In genomic region chr10:42937649-42938180, GRCh38 we compare ENCODE assay signal across 25 cellular contexts.
DNase-seq lines count a peak whose midpoint lies in the region; ATAC-seq, FAIRE-seq and TF ChIP-seq lines count a peak whose summit lies in the region.
"Had no signal": no experiment of that assay in that cellular context is flagged by ENCODE, and none has a peak within 500 bp of the region (broad histone marks: within the 10 kb centered on the region; RNA-seq: fewer than 3 reads in every experiment).

No MANE protein-coding gene starts in this region.

- H3K27ac Mint-ChIP-seq in natural killer cell treated with Interleukin-12 subunit alpha and Interleukin-12 subunit beta and Interleukin-15 and Interleukin-18, amount 100 ng/mL, for 72 hours = no peak overlapping the region
- H3K27ac Mint-ChIP-seq in natural killer cell = no peak overlapping the region
- H3K27ac Mint-ChIP-seq: CD4-positive, alpha-beta T cell had no signal

- no peaks in the 10 kb centered on the region for H3K36me3 ChIP-seq in mucosa of descending colon (ENCODE audit: low read depth)
- H3K36me3 ChIP-seq: BLaER1 had no signal

- peaks cover 23 to 28% of the 10 kb centered on the region in 2 donors for H3K27me3 Mint-ChIP-seq in natural killer cell treated with Interleukin-12 subunit alpha and Interleukin-12 subunit beta and Interleukin-15 and Interleukin-18, amount 100 ng/mL, for 72 hours
- peaks cover 21 to 27% of the 10 kb centered on the region in 2 donors for H3K27me3 Mint-ChIP-seq in natural killer cell (ENCODE audit: low read depth in 2 of 2)

- H3K9me3 Mint-ChIP-seq in natural killer cell treated with Interleukin-12 subunit alpha and Interleukin-12 subunit beta and Interleukin-15 and Interleukin-18, amount 100 ng/mL, for 72 hours = no peaks in the 10 kb centered on the region
- H3K9me3 Mint-ChIP-seq in natural killer cell = no peaks in the 10 kb centered on the region
- H3K9me3 Mint-ChIP-seq: CD4-positive, alpha-beta T cell had no signal

- no peaks in the 10 kb centered on the region for H3K9me3 ChIP-seq in mucosa of descending colon
- H3K9me3 ChIP-seq: BLaER1 had no signal

- H3K4me1 Mint-ChIP-seq in natural killer cell treated with Interleukin-12 subunit alpha and Interleukin-12 subunit beta and Interleukin-15 and Interleukin-18, amount 100 ng/mL, for 72 hours (ENCODE audit: low read depth in 2 of 2) = peaks cover 0 to 6% of the 10 kb centered on the region in 2 donors
- peaks cover 6 to 19% of the 10 kb centered on the region in 2 donors for H3K4me1 Mint-ChIP-seq in natural killer cell

- TF ChIP-seq CTCF in natural killer cell (IDR thresholded peaks at IDR 0.05) = no peak
- no peak for TF ChIP-seq CTCF in mucosa of descending colon (IDR thresholded peaks at IDR 0.05)

- DNase-seq in DMS53 (lab: John Stamatoyannopoulos, UW) = peak; percentile 25
- DNase-seq in DMS53 treated with DMSO at 0.1 percent for 48 hours (lab: John Stamatoyannopoulos, UW; ENCODE audit: unreplicated experiment) = no peak
- peak; percentile 12 for DNase-seq in natural killer cell treated with Interleukin-12 subunit alpha and Interleukin-12 subunit beta and Interleukin-15 and Interleukin-18, amount 100 ng/mL, for 72 hours (ENCODE audit: low spot score)
- DNase-seq in natural killer cell = no peak
- DNase-seq in mucosa of descending colon = peak in 1 of 3 donors; percentile 8
- DNase-seq in urothelium cell line (ENCODE audit: low spot score) = no peak
- no peak for DNase-seq in cerebellum (ENCODE audit: low spot score)
- DNase-seq in OCI-M1 (lab: John Stamatoyannopoulos, UW) = no peak
- DNase-seq: ACHN; CD4-positive, alpha-beta T cell; DMS153; GDM1; GOT3; KG1; NCI-H1092 treated with DMSO at 0.1 percent for 48 hours; NCI-H1694; NCI-H2081; NCI-H2171; NCI-H345; NCI-H526; NK-92 treated with Interleukin-12 subunit alpha and Interleukin-12 subunit beta, amount 100 ng/mL, for 24 hours had no signal

- ATAC-seq in natural killer cell treated with Interleukin-12 subunit alpha and Interleukin-12 subunit beta and Interleukin-15 and Interleukin-18, amount 100 ng/mL, for 72 hours = no peak
- ATAC-seq in natural killer cell (no peak), mucosa of descending colon (peak; percentile 10)
- ATAC-seq: HCT116 had no signal

- H3K36me3 Mint-ChIP-seq in natural killer cell treated with Interleukin-12 subunit alpha and Interleukin-12 subunit beta and Interleukin-15 and Interleukin-18, amount 100 ng/mL, for 72 hours = no peaks in the 10 kb centered on the region
- no peaks in the 10 kb centered on the region for H3K36me3 Mint-ChIP-seq in natural killer cell

- peaks cover 11% of the 10 kb centered on the region for H3K4me1 ChIP-seq in mucosa of descending colon (ENCODE audit: low read depth)

- intact Hi-C loops in natural killer cell (cut with micrococcal nuclease) (no loop called here), mucosa of descending colon (cut with DNase I, micrococcal nuclease) (no loop called here)

- H3K4me3 ChIP-seq in mucosa of descending colon = no peak overlapping the region
- H3K4me3 ChIP-seq: BLaER1 had no signal

- H3K4me3 Mint-ChIP-seq in natural killer cell treated with Interleukin-12 subunit alpha and Interleukin-12 subunit beta and Interleukin-15 and Interleukin-18, amount 100 ng/mL, for 72 hours = no peak overlapping the region
- no peak overlapping the region for H3K4me3 Mint-ChIP-seq in natural killer cell
- H3K4me3 Mint-ChIP-seq: CD4-positive, alpha-beta T cell had no signal

- FAIRE-seq in urothelium cell line (lab: Jason Lieb, UNC) = peak; percentile 58
- FAIRE-seq: GM19239, RCC 7860 had no signal

Comparison
In these comparisons a context has a peak if more than half of its experiments do, and no peak if none do; other contexts are left out.
1. DNase-seq: peak in DMS53 (single experiment) and natural killer cell treated with Interleukin-12 subunit alpha and Interleukin-12 subunit beta and Interleukin-15 and Interleukin-18, amount 100 ng/mL, for 72 hours (single experiment); none in DMS53 treated with DMSO at 0.1 percent for 48 hours (single experiment), natural killer cell (single experiment), urothelium cell line (single experiment), cerebellum (single experiment) and OCI-M1 (single experiment).